Comparison of ENCODE assay signal across 1 cellular context in the genomic region with DNA sequence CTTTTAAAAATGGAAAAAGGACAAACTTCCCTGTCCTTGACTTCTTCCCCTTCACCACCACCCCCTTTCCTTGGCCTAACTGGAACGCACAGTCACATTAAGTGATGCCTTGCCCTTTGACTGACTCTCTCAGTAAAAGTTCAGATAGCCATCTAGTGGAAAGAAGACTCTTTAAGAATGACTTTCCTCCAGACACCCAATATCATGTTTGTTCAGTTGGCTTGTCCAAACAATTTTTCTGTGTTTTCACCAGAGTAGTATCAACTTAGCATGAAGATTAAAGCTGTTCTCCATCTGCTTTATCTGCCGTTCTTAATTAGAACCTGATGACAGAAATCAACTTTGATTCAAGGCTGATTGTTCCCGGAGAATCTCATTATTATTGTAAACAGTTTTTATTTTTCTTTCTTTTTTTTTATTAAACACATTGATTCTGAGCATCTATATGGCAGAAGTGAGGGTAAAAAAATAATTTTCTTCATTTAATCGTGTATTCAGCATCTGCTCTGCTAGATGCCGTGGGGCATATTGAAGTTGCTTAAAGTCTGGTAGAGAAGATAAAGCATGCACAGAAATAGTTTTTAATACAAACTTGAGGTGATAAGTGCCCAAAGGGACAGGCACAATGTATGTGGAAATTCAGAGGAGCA.
TF ChIP-seq lines count a peak whose summit lies in the region.

No MANE protein-coding gene starts in this region.

TF ChIP-seq in K562, 482 proteins besides CTCF, POLR2A, EP300 and RAD21 (continued from another document and continues in another):
- no peak for TF ChIP-seq TEAD1 (CRISPR knock-in tag; IDR thresholded peaks at IDR 0.05)
- TF ChIP-seq HMBOX1 (IDR thresholded peaks at IDR 0.05), result peak; percentile 66
- TF ChIP-seq SIX5 (IDR thresholded peaks at IDR 0.05; ENCODE audit: borderline replicate concordance in 1 of 2, insufficient read depth in 1 of 2, low read depth in 1 of 2, low read length in 2 of 2), result no peak
- TF ChIP-seq CTBP1 (IDR thresholded peaks at IDR 0.05; ENCODE audit: borderline replicate concordance), result peak; percentile 76; the same call in 1 of the 2 replicates
- TF ChIP-seq POLR2AphosphoS2 (IDR thresholded peaks at IDR 0.05; ENCODE audit: low read length), result no peak
- TF ChIP-seq USF1 (CRISPR knock-in tag; IDR thresholded peaks at IDR 0.05), result no peak
- TF ChIP-seq SAFB2 (IDR thresholded peaks at IDR 0.05; ENCODE audit: borderline replicate concordance, low read depth, low read length, severe bottlenecking), result no peak
- TF ChIP-seq ASH1L (IDR thresholded peaks at IDR 0.05; ENCODE audit: borderline replicate concordance, low read depth, partially characterized antibody), result no peak
- TF ChIP-seq, protein P1, sequence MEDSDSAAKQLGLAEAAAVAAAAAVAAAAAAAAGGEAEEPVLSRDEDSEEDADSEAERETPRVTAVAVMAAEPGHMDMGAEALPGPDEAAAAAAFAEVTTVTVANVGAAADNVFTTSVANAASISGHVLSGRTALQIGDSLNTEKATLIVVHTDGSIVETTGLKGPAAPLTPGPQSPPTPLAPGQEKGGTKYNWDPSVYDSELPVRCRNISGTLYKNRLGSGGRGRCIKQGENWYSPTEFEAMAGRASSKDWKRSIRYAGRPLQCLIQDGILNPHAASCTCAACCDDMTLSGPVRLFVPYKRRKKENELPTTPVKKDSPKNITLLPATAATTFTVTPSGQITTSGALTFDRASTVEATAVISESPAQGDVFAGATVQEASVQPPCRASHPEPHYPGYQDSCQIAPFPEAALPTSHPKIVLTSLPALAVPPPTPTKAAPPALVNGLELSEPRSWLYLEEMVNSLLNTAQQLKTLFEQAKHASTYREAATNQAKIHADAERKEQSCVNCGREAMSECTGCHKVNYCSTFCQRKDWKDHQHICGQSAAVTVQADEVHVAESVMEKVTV (CRISPR knock-in tag; IDR thresholded peaks at IDR 0.05), result no peak
- TF ChIP-seq ZBTB17 (CRISPR knock-in tag; IDR thresholded peaks at IDR 0.05), result no peak
- no peak for TF ChIP-seq MXD1 (CRISPR knock-in tag; IDR thresholded peaks at IDR 0.05; ENCODE audit: borderline replicate concordance, poor library complexity, severe bottlenecking)
- peak in 1 of 2 experiments; percentile 19 for TF ChIP-seq NCOA2 (IDR thresholded peaks at IDR 0.05; ENCODE audit: partially characterized antibody in 2 of 2)
- no peak for TF ChIP-seq MTA3 (IDR thresholded peaks at IDR 0.05; ENCODE audit: borderline replicate concordance)
- no peak for TF ChIP-seq ZNF76 (CRISPR knock-in tag; IDR thresholded peaks at IDR 0.05; ENCODE audit: borderline replicate concordance)
- TF ChIP-seq CHD4 (IDR thresholded peaks at IDR 0.05; ENCODE audit: insufficient read depth, insufficient replicate concordance, low read depth, low read length, poor library complexity, severe bottlenecking), result no peak
- TF ChIP-seq ZNF124 (CRISPR knock-in tag; IDR thresholded peaks at IDR 0.05), result no peak
- no peak for TF ChIP-seq TBP (optimal IDR thresholded peaks at IDR 0.05; ENCODE audit: low read depth, low read length)
- TF ChIP-seq TEAD2 (tag; IDR thresholded peaks at IDR 0.05), result no peak
- TF ChIP-seq SMARCA4 (IDR thresholded peaks at IDR 0.05), result peak; percentile 88
- no peak for TF ChIP-seq RAD51 (IDR thresholded peaks at IDR 0.05; ENCODE audit: borderline replicate concordance, low read depth)
- no peak for TF ChIP-seq ZNF239 (CRISPR knock-in tag; IDR thresholded peaks at IDR 0.05)
- TF ChIP-seq CBFB (CRISPR knock-in tag; IDR thresholded peaks at IDR 0.05), result no peak
- TF ChIP-seq SP1 (CRISPR knock-in tag; IDR thresholded peaks at IDR 0.05), result no peak
- TF ChIP-seq CBX5 (IDR thresholded peaks at IDR 0.05; ENCODE audit: borderline replicate concordance, low read depth), result no peak
- TF ChIP-seq CEBPZ (IDR thresholded peaks at IDR 0.05; ENCODE audit: borderline replicate concordance, low read depth, low read length), result no peak
- TF ChIP-seq, protein P2, sequence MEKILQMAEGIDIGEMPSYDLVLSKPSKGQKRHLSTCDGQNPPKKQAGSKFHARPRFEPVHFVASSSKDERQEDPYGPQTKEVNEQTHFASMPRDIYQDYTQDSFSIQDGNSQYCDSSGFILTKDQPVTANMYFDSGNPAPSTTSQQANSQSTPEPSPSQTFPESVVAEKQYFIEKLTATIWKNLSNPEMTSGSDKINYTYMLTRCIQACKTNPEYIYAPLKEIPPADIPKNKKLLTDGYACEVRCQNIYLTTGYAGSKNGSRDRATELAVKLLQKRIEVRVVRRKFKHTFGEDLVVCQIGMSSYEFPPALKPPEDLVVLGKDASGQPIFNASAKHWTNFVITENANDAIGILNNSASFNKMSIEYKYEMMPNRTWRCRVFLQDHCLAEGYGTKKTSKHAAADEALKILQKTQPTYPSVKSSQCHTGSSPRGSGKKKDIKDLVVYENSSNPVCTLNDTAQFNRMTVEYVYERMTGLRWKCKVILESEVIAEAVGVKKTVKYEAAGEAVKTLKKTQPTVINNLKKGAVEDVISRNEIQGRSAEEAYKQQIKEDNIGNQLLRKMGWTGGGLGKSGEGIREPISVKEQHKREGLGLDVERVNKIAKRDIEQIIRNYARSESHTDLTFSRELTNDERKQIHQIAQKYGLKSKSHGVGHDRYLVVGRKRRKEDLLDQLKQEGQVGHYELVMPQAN (IDR thresholded peaks at IDR 0.05; ENCODE audit: borderline replicate concordance), result no peak
- TF ChIP-seq CHCHD3 (CRISPR knock-in tag; IDR thresholded peaks at IDR 0.05), result no peak
- TF ChIP-seq ZNF57 (CRISPR knock-in tag; IDR thresholded peaks at IDR 0.05), result no peak
- TF ChIP-seq DDX20 (tag; IDR thresholded peaks at IDR 0.05; ENCODE audit: low read depth), result no peak
- no peak for TF ChIP-seq MXI1 (IDR thresholded peaks at IDR 0.05; ENCODE audit: low read depth, low read length)
- TF ChIP-seq POLR2H (tag; IDR thresholded peaks at IDR 0.05; ENCODE audit: low read depth), result no peak
- TF ChIP-seq SREBF2 (CRISPR knock-in tag; IDR thresholded peaks at IDR 0.05), result no peak
- 0 out of 2 replicates have a peak, but pooled peaks have one; percentile 58 for TF ChIP-seq NBN (IDR thresholded peaks at IDR 0.05; ENCODE audit: low read depth)
- no peak for TF ChIP-seq ZNF184 (CRISPR knock-in tag; IDR thresholded peaks at IDR 0.05)
- no peak for TF ChIP-seq PTRF (tag; IDR thresholded peaks at IDR 0.05)
- TF ChIP-seq ZNF79 (CRISPR knock-in tag; IDR thresholded peaks at IDR 0.05; ENCODE audit: low read depth), result no peak
- TF ChIP-seq, protein P3, sequence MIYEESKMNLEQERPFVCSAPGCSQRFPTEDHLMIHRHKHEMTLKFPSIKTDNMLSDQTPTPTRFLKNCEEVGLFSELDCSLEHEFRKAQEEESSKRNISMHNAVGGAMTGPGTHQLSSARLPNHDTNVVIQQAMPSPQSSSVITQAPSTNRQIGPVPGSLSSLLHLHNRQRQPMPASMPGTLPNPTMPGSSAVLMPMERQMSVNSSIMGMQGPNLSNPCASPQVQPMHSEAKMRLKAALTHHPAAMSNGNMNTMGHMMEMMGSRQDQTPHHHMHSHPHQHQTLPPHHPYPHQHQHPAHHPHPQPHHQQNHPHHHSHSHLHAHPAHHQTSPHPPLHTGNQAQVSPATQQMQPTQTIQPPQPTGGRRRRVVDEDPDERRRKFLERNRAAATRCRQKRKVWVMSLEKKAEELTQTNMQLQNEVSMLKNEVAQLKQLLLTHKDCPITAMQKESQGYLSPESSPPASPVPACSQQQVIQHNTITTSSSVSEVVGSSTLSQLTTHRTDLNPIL (CRISPR knock-in tag; IDR thresholded peaks at IDR 0.05), result no peak
- no peak for TF ChIP-seq HNRNPH1 (optimal IDR thresholded peaks at IDR 0.05; ENCODE audit: low read depth, low read length)
- no peak for TF ChIP-seq SRSF1 (IDR thresholded peaks at IDR 0.05; ENCODE audit: low read depth, low read length)
- TF ChIP-seq ZNF395 (CRISPR knock-in tag; IDR thresholded peaks at IDR 0.05), result no peak
- TF ChIP-seq, protein P4, sequence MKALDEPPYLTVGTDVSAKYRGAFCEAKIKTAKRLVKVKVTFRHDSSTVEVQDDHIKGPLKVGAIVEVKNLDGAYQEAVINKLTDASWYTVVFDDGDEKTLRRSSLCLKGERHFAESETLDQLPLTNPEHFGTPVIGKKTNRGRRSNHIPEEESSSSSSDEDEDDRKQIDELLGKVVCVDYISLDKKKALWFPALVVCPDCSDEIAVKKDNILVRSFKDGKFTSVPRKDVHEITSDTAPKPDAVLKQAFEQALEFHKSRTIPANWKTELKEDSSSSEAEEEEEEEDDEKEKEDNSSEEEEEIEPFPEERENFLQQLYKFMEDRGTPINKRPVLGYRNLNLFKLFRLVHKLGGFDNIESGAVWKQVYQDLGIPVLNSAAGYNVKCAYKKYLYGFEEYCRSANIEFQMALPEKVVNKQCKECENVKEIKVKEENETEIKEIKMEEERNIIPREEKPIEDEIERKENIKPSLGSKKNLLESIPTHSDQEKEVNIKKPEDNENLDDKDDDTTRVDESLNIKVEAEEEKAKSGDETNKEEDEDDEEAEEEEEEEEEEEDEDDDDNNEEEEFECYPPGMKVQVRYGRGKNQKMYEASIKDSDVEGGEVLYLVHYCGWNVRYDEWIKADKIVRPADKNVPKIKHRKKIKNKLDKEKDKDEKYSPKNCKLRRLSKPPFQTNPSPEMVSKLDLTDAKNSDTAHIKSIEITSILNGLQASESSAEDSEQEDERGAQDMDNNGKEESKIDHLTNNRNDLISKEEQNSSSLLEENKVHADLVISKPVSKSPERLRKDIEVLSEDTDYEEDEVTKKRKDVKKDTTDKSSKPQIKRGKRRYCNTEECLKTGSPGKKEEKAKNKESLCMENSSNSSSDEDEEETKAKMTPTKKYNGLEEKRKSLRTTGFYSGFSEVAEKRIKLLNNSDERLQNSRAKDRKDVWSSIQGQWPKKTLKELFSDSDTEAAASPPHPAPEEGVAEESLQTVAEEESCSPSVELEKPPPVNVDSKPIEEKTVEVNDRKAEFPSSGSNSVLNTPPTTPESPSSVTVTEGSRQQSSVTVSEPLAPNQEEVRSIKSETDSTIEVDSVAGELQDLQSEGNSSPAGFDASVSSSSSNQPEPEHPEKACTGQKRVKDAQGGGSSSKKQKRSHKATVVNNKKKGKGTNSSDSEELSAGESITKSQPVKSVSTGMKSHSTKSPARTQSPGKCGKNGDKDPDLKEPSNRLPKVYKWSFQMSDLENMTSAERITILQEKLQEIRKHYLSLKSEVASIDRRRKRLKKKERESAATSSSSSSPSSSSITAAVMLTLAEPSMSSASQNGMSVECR (CRISPR knock-in tag; IDR thresholded peaks at IDR 0.05), result no peak
- TF ChIP-seq ZNF274 (IDR thresholded peaks at IDR 0.05; ENCODE audit: borderline replicate concordance, low read depth, low read length), result no peak
